Comparison of ENCODE assay signal across 15 cellular contexts in genomic region chr22:46501701-46502100, GRCh38. TPM values are rescaled to one million over a fixed set of nuclear protein-coding genes. Genes with fewer than 3 reads are reported as not detected.
A peak's percentile ranks its signal among the peaks of the same experiment; 100 is the strongest.
DNase-seq lines count a peak whose midpoint lies in the region; ATAC-seq, FAIRE-seq and TF ChIP-seq lines count a peak whose summit lies in the region.
"Had no signal": no experiment of that assay in that cellular context is flagged by ENCODE, and none has a peak within 500 bp of the region (broad histone marks: within the 10 kb centered on the region; RNA-seq: fewer than 3 reads in every experiment).

No MANE protein-coding gene starts in this region.

- intact Hi-C loops in A673 (cut with micrococcal nuclease; ENCODE audit: unreplicated experiment), result no loop called here

- FAIRE-seq in keratinocyte (lab: Jason Lieb, UNC), result peak; percentile 82
- FAIRE-seq: GM19239 had no signal

- dilution Hi-C loops in keratinocyte (cut with MboI; ENCODE audit: extremely low pct_ligation_motif_present, low sequenced_read_pairs), result no loop called here

- peaks cover 8% of the 10 kb centered on the region for H3K4me1 Mint-ChIP-seq in activated CD8-positive, alpha-beta T cell treated with anti-CD3 and anti-CD28 coated beads, Interleukin-2, amount 10 ng/mL, durations not matched to agents 7 days and 5 days (ENCODE audit: low read depth)

- ATAC-seq in activated CD8-positive, alpha-beta T cell treated with anti-CD3 and anti-CD28 coated beads, Interleukin-2, amount 10 ng/mL, durations not matched to agents 7 days and 5 days, result no peak

- H3K27ac ChIP-seq in A673 (ENCODE audit: low read depth, low read length, poor library complexity, severe bottlenecking) (no peak overlapping the region), keratinocyte (ENCODE audit: control insufficient read depth, insufficient read depth, low read length) (peak overlapping the region; percentile 75)
- H3K27ac ChIP-seq: Peyer's patch, tibial artery had no signal

- peak overlapping the region; percentile 67 for H3K4me2 ChIP-seq in keratinocyte (ENCODE audit: control insufficient read depth, extremely low read depth, insufficient read depth, low read depth, low read length)

- H3K9ac ChIP-seq in keratinocyte (ENCODE audit: control insufficient read depth, extremely low read depth, insufficient read depth, low read length), result peak overlapping the region; percentile 45

- DNase-seq in A673 (ENCODE audit: low spot score), result peak; percentile 56
- peak; percentile 73 for DNase-seq in HS-5 (ENCODE audit: low read depth)
- DNase-seq in astrocyte of the spinal cord (ENCODE audit: low read depth, low spot score), result peak; percentile 83
- no peak for DNase-seq in keratinocyte (ENCODE audit: low read depth, low spot score)
- no peak for DNase-seq in NOMO-1 treated with DMSO at 0.1 percent for 48 hours (lab: John Stamatoyannopoulos, UW; ENCODE audit: unreplicated experiment)
- no peak for DNase-seq in activated CD8-positive, alpha-beta T cell treated with anti-CD3 and anti-CD28 coated beads, Interleukin-2, amount 10 ng/mL, durations not matched to agents 7 days and 5 days
- no peak for DNase-seq in stimulated activated CD4-positive, alpha-beta T cell treated with anti-CD3 and anti-CD28 coated beads, Interleukin-12 subunit alpha, Interleukin-12 subunit beta, amount 100 ng/mL, for 4 hours
- DNase-seq in NCI-H1417 treated with DMSO at 0.1 percent for 48 hours (lab: John Stamatoyannopoulos, UW), result no peak
- DNase-seq: activated CD4-positive, alpha-beta T cell treated with anti-CD3 and anti-CD28 coated beads for 1 hour; activated naive CD4-positive, alpha-beta T cell; islet precursor cell; NCI-H1930; Peyer's patch; tibial artery had no signal

- H3K4me3 ChIP-seq in A673 (ENCODE audit: low read depth, low read length, poor library complexity, severe bottlenecking) (no peak overlapping the region), astrocyte of the spinal cord (ENCODE audit: low read depth, low read length) (no peak overlapping the region), keratinocyte (ENCODE audit: control insufficient read depth in 2 of 3, extremely low read depth in 1 of 3, insufficient read depth in 2 of 3, low read depth in 1 of 3, low read length in 3 of 3) (no peak overlapping the region)
- H3K4me3 ChIP-seq: Peyer's patch, tibial artery had no signal

- H3K27me3 ChIP-seq in A673 (replicated peaks; ENCODE audit: insufficient read depth, low read depth, low read length, poor library complexity), result no peaks in the 10 kb centered on the region
- no peaks in the 10 kb centered on the region for H3K27me3 ChIP-seq in keratinocyte (ENCODE audit: control insufficient read depth, extremely low read depth, insufficient read depth, low read length)
- H3K27me3 ChIP-seq: Peyer's patch had no signal

- no peak overlapping the region for H2AFZ ChIP-seq in keratinocyte (ENCODE audit: control insufficient read depth, low read length)

- H3K9me3 ChIP-seq in A673 (ENCODE audit: low read depth, low read length, poor library complexity, severe bottlenecking), result no peaks in the 10 kb centered on the region
- no peaks in the 10 kb centered on the region for H3K9me3 ChIP-seq in keratinocyte (ENCODE audit: control insufficient read depth, low read depth, low read length)
- H3K9me3 ChIP-seq: Peyer's patch, tibial artery had no signal

- peaks cover 2% of the 10 kb centered on the region for H3K9me1 ChIP-seq in keratinocyte (ENCODE audit: control insufficient read depth, extremely low read depth, insufficient read depth, low read length)

- H3K9me3 Mint-ChIP-seq in activated CD8-positive, alpha-beta T cell treated with anti-CD3 and anti-CD28 coated beads, Interleukin-2, amount 10 ng/mL, durations not matched to agents 7 days and 5 days (ENCODE audit: insufficient read depth), result no peaks in the 10 kb centered on the region

- peaks cover 8% of the 10 kb centered on the region for H3K4me1 ChIP-seq in A673 (ENCODE audit: insufficient read depth, low read length, poor library complexity, severe bottlenecking)
- peaks cover 34% of the 10 kb centered on the region for H3K4me1 ChIP-seq in keratinocyte (ENCODE audit: control insufficient read depth, extremely low read depth, insufficient read depth, low read length)
- H3K4me1 ChIP-seq: Peyer's patch, tibial artery had no signal

- H4K20me1 ChIP-seq in keratinocyte (ENCODE audit: control insufficient read depth, extremely low read depth, insufficient read depth, low read length), result no peaks in the 10 kb centered on the region

- no peaks in the 10 kb centered on the region for H3K36me3 Mint-ChIP-seq in activated CD8-positive, alpha-beta T cell treated with anti-CD3 and anti-CD28 coated beads, Interleukin-2, amount 10 ng/mL, durations not matched to agents 7 days and 5 days (ENCODE audit: low read depth)

- POLR2A ChIA-PET in A673 (lab: Charles Lee; ENCODE audit: low non-redundant PET), result no interaction called here
- POLR2A ChIA-PET in activated CD8-positive, alpha-beta T cell treated with anti-CD3 and anti-CD28 coated beads, Interleukin-2, amount 10 ng/mL, durations not matched to agents 7 days and 5 days (lab: Charles Lee), result no interaction called here

- H3K27ac Mint-ChIP-seq in activated CD8-positive, alpha-beta T cell treated with anti-CD3 and anti-CD28 coated beads, Interleukin-2, amount 10 ng/mL, durations not matched to agents 7 days and 5 days, result no peak overlapping the region

- in situ Hi-C loops in astrocyte of the spinal cord (cut with HindIII; ENCODE audit: low sequenced_read_pairs), result no loop called here

- peaks cover 31% of the 10 kb centered on the region for H3K79me2 ChIP-seq in keratinocyte (ENCODE audit: control insufficient read depth, insufficient read depth, low read length)

- CTCF ChIA-PET in A673 (lab: Charles Lee), result interaction anchor here (1.0 kb wide), 1 partner anchor 134 kb away, joined by 5 read pairs; no protein-coding TSS in a partner anchor
- CTCF ChIA-PET in activated CD8-positive, alpha-beta T cell treated with anti-CD3 and anti-CD28 coated beads, Interleukin-2, amount 10 ng/mL, durations not matched to agents 7 days and 5 days (lab: Charles Lee), result no interaction called here

- no peaks in the 10 kb centered on the region for H3K36me3 ChIP-seq in A673 (ENCODE audit: insufficient read depth, low read length, poor library complexity, severe bottlenecking)
- H3K36me3 ChIP-seq in keratinocyte (ENCODE audit: control insufficient read depth in 2 of 2, extremely low read depth in 1 of 2, insufficient read depth in 2 of 2, low read length in 2 of 2), result peaks cover 0 to 1% of the 10 kb centered on the region in 2 experiments
- H3K36me3 ChIP-seq: Peyer's patch, tibial artery had no signal

- no TSS peak for BruUV-seq in A673 (replicated peaks; lab: Mats Ljungman, UMichigan)

- no peak overlapping the region for H3K4me3 Mint-ChIP-seq in activated CD8-positive, alpha-beta T cell treated with anti-CD3 and anti-CD28 coated beads, Interleukin-2, amount 10 ng/mL, durations not matched to agents 7 days and 5 days

- TF ChIP-seq CTCF in A673 (conservative IDR thresholded peaks at IDR 0.05; ENCODE audit: low read depth, low read length) (no peak), astrocyte of the spinal cord (IDR thresholded peaks at IDR 0.05; ENCODE audit: low read depth, low read length) (no peak), keratinocyte (optimal IDR thresholded peaks at IDR 0.05 in 1 of 3, IDR thresholded peaks at IDR 0.05 in 1 of 3, conservative IDR thresholded peaks at IDR 0.05 in 1 of 3; ENCODE audit: extremely low read depth in 1 of 3, insufficient read depth in 2 of 3, low read length in 3 of 3) (no peak)

- peaks cover 25% of the 10 kb centered on the region for H3K27me3 Mint-ChIP-seq in activated CD8-positive, alpha-beta T cell treated with anti-CD3 and anti-CD28 coated beads, Interleukin-2, amount 10 ng/mL, durations not matched to agents 7 days and 5 days (ENCODE audit: low read depth)

RNA-seq across cellular contexts. Expression of gene CELSR1, which starts 35.7 kb away (rescaled TPM):
- total RNA-seq in A673 (2021), result 2.3 and 3.5 TPM in 2 replicates
- polyA plus RNA-seq in keratinocyte, result 16.1 to 23.2 TPM (median 20.6 TPM) in 3 replicates
- polyA plus RNA-seq in keratinocyte (2011; ENCODE audit: low read depth), result 6.0 TPM
- polyA plus RNA-seq in keratinocyte (2011; cell fraction: cytosol; rRNA removed), result 8.0 and 10.0 TPM in 2 replicates
- polyA plus RNA-seq in keratinocyte (2011; cell fraction: nucleus; rRNA removed), result 99.8 and 117 TPM in 2 replicates
- 24.8 and 29.0 TPM in 2 replicates for polyA plus RNA-seq in keratinocyte (2012; ENCODE audit: low replicate concordance)
- polyA minus RNA-seq in keratinocyte, result 61.3 to 154 TPM (median 62.8 TPM) in 3 replicates
- 39.1 TPM for polyA minus RNA-seq in keratinocyte (2011; cell fraction: cytosol; rRNA and poly(A)+ RNA removed)
- 182 and 191 TPM in 2 replicates for polyA minus RNA-seq in keratinocyte (2011; cell fraction: nucleus; rRNA and poly(A)+ RNA removed)
- under 1 TPM in 1 of 2 experiments, not detected in 1; 0.08 TPM for total RNA-seq in activated CD8-positive, alpha-beta T cell treated with anti-CD3 and anti-CD28 coated beads, Interleukin-2, amount 10 ng/mL, durations not matched to agents 7 days and 5 days

Comparison
In these comparisons a context has a peak if more than half of its experiments do, and no peak if none do; other contexts are left out.
1. DNase-seq: peak in A673 (single experiment), HS-5 (single experiment) and astrocyte of the spinal cord (single experiment); none in keratinocyte (single experiment), NOMO-1 treated with DMSO at 0.1 percent for 48 hours (single experiment), activated CD8-positive, alpha-beta T cell treated with anti-CD3 and anti-CD28 coated beads, Interleukin-2, amount 10 ng/mL, durations not matched to agents 7 days and 5 days (single experiment), stimulated activated CD4-positive, alpha-beta T cell treated with anti-CD3 and anti-CD28 coated beads, Interleukin-12 subunit alpha, Interleukin-12 subunit beta, amount 100 ng/mL, for 4 hours (single experiment) and NCI-H1417 treated with DMSO at 0.1 percent for 48 hours (single experiment).